8 cellular contexts compared by ENCODE assay signal in the genomic region with DNA sequence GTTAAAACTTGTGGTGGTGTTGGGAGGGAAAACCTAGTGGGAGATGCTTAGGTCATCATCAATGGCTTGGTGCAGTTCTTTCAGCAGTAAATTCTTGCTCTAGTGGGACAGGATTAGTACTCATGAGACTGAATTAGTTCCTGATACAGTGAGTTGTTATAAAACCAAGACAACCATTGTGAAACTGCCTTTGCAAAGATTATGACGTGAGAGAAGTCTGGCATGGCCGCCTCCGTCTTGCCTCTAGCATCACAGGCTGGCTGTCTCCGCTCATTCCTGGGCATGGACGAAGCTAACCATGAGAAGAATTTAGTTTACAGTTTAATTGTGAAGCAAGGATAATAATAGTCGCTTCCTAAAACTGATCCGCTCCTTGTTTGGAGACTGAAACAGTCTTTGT.
DNase-seq lines count a peak whose midpoint lies in the region; ATAC-seq and TF ChIP-seq lines count a peak whose summit lies in the region.

No MANE protein-coding gene starts in this region.

- DNase-seq in GM12865 (ENCODE audit: low read depth), result peak; percentile 40
- DNase-seq in fibroblast of villous mesenchyme (ENCODE audit: low read depth), result peak; percentile 14
- no peak for DNase-seq in NCI-H510A treated with DMSO at 0.1 percent for 48 hours (lab: John Stamatoyannopoulos, UW)
- no peak for DNase-seq in hypothalamus (lab: John Stamatoyannopoulos, UW)
- DNase-seq in HEK293T (ENCODE audit: extremely low spot score), result no peak
- DNase-seq in NCI-H2227 (lab: John Stamatoyannopoulos, UW; ENCODE audit: unreplicated experiment), result no peak

- ATAC-seq in GM21529 (IDR thresholded peaks at IDR 0.05; ENCODE audit: unreplicated experiment), result peak; percentile 57
- peak; percentile 51 for ATAC-seq in HG03558 (IDR thresholded peaks at IDR 0.05; ENCODE audit: extremely low read depth, unreplicated experiment)

- POLR2A ChIA-PET in HEK293T (lab: Yijun Ruan, JAX), result no interaction called here

- CTCF ChIA-PET in HEK293T (lab: Yijun Ruan, JAX), result no interaction called here

- no peak for TF ChIP-seq CTCF in GM12865 (IDR thresholded peaks at IDR 0.05; ENCODE audit: insufficient read depth, low read depth, low read length, missing control alignments)
- no peak for TF ChIP-seq CTCF in fibroblast of villous mesenchyme (IDR thresholded peaks at IDR 0.05; ENCODE audit: insufficient read depth, low read depth, low read length)

- H3K4me3 ChIP-seq in GM12865 (ENCODE audit: low read depth, low read length) (no peak overlapping the region; the same call in 1 of the 2 replicates), fibroblast of villous mesenchyme (ENCODE audit: low read depth, low read length) (no peak overlapping the region)

TF ChIP-seq in HEK293T, 16 proteins besides CTCF, POLR2A, EP300 and RAD21:
- no peak for TF ChIP-seq ARNT (IDR thresholded peaks at IDR 0.05)
- TF ChIP-seq PKNOX1 (IDR thresholded peaks at IDR 0.05), result no peak
- TF ChIP-seq ZNF384 (IDR thresholded peaks at IDR 0.05), result no peak
- no peak for TF ChIP-seq L3MBTL2 (conservative IDR thresholded peaks at IDR 0.05)
- TF ChIP-seq ELF4 (IDR thresholded peaks at IDR 0.05), result no peak
- TF ChIP-seq HDGF (IDR thresholded peaks at IDR 0.05; ENCODE audit: borderline replicate concordance), result no peak
- TF ChIP-seq SP1 (IDR thresholded peaks at IDR 0.05), result no peak
- TF ChIP-seq LEF1 (IDR thresholded peaks at IDR 0.05; ENCODE audit: borderline replicate concordance), result no peak
- no peak for TF ChIP-seq FOXK2 (IDR thresholded peaks at IDR 0.05)
- TF ChIP-seq BHLHE40 (IDR thresholded peaks at IDR 0.05; ENCODE audit: borderline replicate concordance), result no peak
- TF ChIP-seq FOXM1 (IDR thresholded peaks at IDR 0.05; ENCODE audit: borderline replicate concordance), result no peak
- TF ChIP-seq CTBP1 (IDR thresholded peaks at IDR 0.05; ENCODE audit: borderline replicate concordance), result no peak
- no peak for TF ChIP-seq NFRKB (IDR thresholded peaks at IDR 0.05)
- TF ChIP-seq TARDBP (IDR thresholded peaks at IDR 0.05), result no peak
- TF ChIP-seq SUZ12 (IDR thresholded peaks at IDR 0.05), result no peak
- no peak for TF ChIP-seq FOXA1 (IDR thresholded peaks at IDR 0.05)

Comparison
In these comparisons a context has a peak if more than half of its experiments do, and no peak if none do; other contexts are left out.
1. DNase-seq: peak in GM12865 (single experiment) and fibroblast of villous mesenchyme (single experiment); none in NCI-H510A treated with DMSO at 0.1 percent for 48 hours (single experiment), hypothalamus (0 of 51), HEK293T (single experiment) and NCI-H2227 (single experiment).